Comparison of ENCODE assay signal across 1 cellular context in the genomic region with DNA sequence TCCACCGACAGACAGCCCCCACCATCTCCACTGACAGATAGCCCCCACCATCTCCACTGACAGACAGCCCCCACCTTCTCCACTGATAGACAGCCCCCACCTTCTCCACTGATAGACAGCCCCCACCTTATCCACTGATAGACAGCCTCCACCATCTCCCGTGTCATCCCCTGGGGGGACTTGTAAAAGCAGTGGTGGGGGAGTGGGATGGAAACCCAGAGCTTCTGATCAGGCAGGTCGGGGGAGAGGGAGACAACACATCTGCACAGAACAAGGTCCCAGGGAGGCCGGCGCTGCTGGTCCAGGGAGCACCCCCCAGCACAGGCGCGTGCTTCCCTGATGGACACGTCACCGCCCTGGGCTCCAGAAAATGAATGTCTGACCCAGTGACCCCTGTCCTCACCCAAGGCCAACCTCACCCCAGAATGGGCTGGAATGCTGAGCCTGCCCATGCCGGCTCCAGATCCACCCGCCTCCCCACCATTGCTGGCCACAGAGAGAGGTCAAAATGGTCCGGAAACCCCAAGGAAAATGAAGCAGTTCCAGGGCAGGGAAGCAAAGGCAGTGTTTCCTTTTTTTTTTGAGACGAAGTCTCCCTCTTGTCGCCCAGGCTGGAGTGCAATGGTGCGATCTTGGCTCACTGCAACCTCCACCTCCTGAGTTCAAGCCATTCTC.
TF ChIP-seq lines count a peak whose summit lies in the region.
"Not testable (repeated sequence)": the region's sequence is repeated elsewhere in the genome, so short reads cannot be mapped to it uniquely, and the experiment has no call there.

No MANE protein-coding gene starts in this region.

TF ChIP-seq in HepG2, 621 proteins besides CTCF, POLR2A, EP300 and RAD21 (continued from another document and continues in another):
- TF ChIP-seq, protein P1, sequence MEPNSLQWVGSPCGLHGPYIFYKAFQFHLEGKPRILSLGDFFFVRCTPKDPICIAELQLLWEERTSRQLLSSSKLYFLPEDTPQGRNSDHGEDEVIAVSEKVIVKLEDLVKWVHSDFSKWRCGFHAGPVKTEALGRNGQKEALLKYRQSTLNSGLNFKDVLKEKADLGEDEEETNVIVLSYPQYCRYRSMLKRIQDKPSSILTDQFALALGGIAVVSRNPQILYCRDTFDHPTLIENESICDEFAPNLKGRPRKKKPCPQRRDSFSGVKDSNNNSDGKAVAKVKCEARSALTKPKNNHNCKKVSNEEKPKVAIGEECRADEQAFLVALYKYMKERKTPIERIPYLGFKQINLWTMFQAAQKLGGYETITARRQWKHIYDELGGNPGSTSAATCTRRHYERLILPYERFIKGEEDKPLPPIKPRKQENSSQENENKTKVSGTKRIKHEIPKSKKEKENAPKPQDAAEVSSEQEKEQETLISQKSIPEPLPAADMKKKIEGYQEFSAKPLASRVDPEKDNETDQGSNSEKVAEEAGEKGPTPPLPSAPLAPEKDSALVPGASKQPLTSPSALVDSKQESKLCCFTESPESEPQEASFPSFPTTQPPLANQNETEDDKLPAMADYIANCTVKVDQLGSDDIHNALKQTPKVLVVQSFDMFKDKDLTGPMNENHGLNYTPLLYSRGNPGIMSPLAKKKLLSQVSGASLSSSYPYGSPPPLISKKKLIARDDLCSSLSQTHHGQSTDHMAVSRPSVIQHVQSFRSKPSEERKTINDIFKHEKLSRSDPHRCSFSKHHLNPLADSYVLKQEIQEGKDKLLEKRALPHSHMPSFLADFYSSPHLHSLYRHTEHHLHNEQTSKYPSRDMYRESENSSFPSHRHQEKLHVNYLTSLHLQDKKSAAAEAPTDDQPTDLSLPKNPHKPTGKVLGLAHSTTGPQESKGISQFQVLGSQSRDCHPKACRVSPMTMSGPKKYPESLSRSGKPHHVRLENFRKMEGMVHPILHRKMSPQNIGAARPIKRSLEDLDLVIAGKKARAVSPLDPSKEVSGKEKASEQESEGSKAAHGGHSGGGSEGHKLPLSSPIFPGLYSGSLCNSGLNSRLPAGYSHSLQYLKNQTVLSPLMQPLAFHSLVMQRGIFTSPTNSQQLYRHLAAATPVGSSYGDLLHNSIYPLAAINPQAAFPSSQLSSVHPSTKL (CRISPR knock-in tag; IDR thresholded peaks at IDR 0.05), result peak; percentile 8; the same call in 1 of the 2 replicates
- TF ChIP-seq, protein P2, sequence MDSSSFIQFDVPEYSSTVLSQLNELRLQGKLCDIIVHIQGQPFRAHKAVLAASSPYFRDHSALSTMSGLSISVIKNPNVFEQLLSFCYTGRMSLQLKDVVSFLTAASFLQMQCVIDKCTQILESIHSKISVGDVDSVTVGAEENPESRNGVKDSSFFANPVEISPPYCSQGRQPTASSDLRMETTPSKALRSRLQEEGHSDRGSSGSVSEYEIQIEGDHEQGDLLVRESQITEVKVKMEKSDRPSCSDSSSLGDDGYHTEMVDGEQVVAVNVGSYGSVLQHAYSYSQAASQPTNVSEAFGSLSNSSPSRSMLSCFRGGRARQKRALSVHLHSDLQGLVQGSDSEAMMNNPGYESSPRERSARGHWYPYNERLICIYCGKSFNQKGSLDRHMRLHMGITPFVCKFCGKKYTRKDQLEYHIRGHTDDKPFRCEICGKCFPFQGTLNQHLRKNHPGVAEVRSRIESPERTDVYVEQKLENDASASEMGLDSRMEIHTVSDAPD (CRISPR knock-in tag; IDR thresholded peaks at IDR 0.05), result 0 out of 2 replicates have a peak, but pooled peaks have one; percentile 43
- TF ChIP-seq SOX6, ATF7 (IDR thresholded peaks at IDR 0.05): not testable (repeated sequence)
- peak; percentile 58 for TF ChIP-seq SOX6 (CRISPR knock-in tag; IDR thresholded peaks at IDR 0.05)
- TF ChIP-seq, protein P3, sequence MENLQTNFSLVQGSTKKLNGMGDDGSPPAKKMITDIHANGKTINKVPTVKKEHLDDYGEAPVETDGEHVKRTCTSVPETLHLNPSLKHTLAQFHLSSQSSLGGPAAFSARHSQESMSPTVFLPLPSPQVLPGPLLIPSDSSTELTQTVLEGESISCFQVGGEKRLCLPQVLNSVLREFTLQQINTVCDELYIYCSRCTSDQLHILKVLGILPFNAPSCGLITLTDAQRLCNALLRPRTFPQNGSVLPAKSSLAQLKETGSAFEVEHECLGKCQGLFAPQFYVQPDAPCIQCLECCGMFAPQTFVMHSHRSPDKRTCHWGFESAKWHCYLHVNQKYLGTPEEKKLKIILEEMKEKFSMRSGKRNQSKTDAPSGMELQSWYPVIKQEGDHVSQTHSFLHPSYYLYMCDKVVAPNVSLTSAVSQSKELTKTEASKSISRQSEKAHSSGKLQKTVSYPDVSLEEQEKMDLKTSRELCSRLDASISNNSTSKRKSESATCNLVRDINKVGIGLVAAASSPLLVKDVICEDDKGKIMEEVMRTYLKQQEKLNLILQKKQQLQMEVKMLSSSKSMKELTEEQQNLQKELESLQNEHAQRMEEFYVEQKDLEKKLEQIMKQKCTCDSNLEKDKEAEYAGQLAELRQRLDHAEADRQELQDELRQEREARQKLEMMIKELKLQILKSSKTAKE (CRISPR knock-in tag; IDR thresholded peaks at IDR 0.05; ENCODE audit: borderline replicate concordance), result 0 out of 2 replicates have a peak, but pooled peaks have one; percentile 52
- 0 out of 2 replicates have a peak, but pooled peaks have one; percentile 3 for TF ChIP-seq ZNF563 (CRISPR knock-in tag; IDR thresholded peaks at IDR 0.05)
- TF ChIP-seq, protein P4, sequence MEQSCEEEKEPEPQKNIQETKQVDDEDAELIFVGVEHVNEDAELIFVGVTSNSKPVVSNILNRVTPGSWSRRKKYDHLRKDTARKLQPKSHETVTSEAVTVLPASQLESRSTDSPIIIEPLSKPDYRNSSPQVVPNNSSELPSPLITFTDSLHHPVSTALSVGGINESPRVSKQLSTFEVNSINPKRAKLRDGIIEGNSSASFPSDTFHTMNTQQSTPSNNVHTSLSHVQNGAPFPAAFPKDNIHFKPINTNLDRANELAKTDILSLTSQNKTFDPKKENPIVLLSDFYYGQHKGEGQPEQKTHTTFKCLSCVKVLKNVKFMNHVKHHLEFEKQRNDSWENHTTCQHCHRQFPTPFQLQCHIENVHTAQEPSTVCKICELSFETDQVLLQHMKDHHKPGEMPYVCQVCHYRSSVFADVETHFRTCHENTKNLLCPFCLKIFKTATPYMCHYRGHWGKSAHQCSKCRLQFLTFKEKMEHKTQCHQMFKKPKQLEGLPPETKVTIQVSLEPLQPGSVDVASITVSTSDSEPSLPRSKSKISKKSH (CRISPR knock-in tag; IDR thresholded peaks at IDR 0.05; ENCODE audit: borderline replicate concordance), result peak; percentile 70; the same call in 1 of the 2 replicates
- 0 out of 2 replicates have a peak, but pooled peaks have one; percentile 12 for TF ChIP-seq MED1 (CRISPR knock-in tag; IDR thresholded peaks at IDR 0.05)
- TF ChIP-seq ZNF598 (CRISPR knock-in tag; IDR thresholded peaks at IDR 0.05; ENCODE audit: borderline replicate concordance), result 0 out of 2 replicates have a peak, but pooled peaks have one; percentile 37
- 0 out of 2 replicates have a peak, but pooled peaks have one; percentile 19 for TF ChIP-seq ZNF547 (CRISPR knock-in tag; IDR thresholded peaks at IDR 0.05)
- peak; percentile 26; the same call in 1 of the 2 replicates for TF ChIP-seq HNF4A (CRISPR knock-in tag; IDR thresholded peaks at IDR 0.05)
- TF ChIP-seq ZNF782 (CRISPR knock-in tag; IDR thresholded peaks at IDR 0.05; ENCODE audit: borderline replicate concordance), result peak; percentile 75; the same call in 1 of the 2 replicates
- TF ChIP-seq ZNF263 (CRISPR knock-in tag; IDR thresholded peaks at IDR 0.05), result peak; percentile 91
- TF ChIP-seq ATF7 (CRISPR knock-in tag; IDR thresholded peaks at IDR 0.05), result 0 out of 2 replicates have a peak, but pooled peaks have one; percentile 9
- peak; percentile 34; the same call in 1 of the 2 replicates for TF ChIP-seq ZNF768 (CRISPR knock-in tag; IDR thresholded peaks at IDR 0.05)
- TF ChIP-seq, protein P5, sequence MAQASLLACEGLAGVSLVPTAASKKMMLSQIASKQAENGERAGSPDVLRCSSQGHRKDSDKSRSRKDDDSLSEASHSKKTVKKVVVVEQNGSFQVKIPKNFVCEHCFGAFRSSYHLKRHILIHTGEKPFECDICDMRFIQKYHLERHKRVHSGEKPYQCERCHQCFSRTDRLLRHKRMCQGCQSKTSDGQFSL (CRISPR knock-in tag; IDR thresholded peaks at IDR 0.05), result peak; percentile 61; the same call in 1 of the 2 replicates
- 0 out of 2 replicates have a peak, but pooled peaks have one; percentile 70 for TF ChIP-seq PAX8 (CRISPR knock-in tag; IDR thresholded peaks at IDR 0.05; ENCODE audit: borderline replicate concordance)
- TF ChIP-seq NCOA2 (CRISPR knock-in tag; IDR thresholded peaks at IDR 0.05), result peak; percentile 37; the same call in 1 of the 2 replicates
- TF ChIP-seq, protein P6, sequence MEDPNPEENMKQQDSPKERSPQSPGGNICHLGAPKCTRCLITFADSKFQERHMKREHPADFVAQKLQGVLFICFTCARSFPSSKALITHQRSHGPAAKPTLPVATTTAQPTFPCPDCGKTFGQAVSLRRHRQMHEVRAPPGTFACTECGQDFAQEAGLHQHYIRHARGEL (CRISPR knock-in tag; IDR thresholded peaks at IDR 0.05), result peak; percentile 88; the same call in 1 of the 2 replicates
- TF ChIP-seq, protein P7, sequence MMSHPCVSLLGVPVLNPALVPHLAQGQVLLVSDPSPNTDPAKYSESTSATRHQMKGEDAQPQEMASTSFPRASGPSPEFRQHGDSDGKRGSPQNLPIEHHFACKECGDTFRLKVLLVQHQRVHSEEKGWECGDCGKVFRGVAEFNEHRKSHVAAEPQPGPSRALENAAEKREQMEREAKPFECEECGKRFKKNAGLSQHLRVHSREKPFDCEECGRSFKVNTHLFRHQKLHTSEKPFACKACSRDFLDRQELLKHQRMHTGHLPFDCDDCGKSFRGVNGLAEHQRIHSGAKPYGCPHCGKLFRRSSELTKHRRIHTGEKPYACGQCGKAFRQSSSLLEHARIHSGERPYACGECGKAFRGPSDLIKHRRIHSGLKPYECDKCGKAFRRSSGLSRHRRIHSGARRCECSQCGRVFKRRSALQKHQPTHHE (CRISPR knock-in tag; IDR thresholded peaks at IDR 0.05; ENCODE audit: borderline replicate concordance), result peak; percentile 59; the same call in 1 of the 2 replicates
- TF ChIP-seq, protein P8, sequence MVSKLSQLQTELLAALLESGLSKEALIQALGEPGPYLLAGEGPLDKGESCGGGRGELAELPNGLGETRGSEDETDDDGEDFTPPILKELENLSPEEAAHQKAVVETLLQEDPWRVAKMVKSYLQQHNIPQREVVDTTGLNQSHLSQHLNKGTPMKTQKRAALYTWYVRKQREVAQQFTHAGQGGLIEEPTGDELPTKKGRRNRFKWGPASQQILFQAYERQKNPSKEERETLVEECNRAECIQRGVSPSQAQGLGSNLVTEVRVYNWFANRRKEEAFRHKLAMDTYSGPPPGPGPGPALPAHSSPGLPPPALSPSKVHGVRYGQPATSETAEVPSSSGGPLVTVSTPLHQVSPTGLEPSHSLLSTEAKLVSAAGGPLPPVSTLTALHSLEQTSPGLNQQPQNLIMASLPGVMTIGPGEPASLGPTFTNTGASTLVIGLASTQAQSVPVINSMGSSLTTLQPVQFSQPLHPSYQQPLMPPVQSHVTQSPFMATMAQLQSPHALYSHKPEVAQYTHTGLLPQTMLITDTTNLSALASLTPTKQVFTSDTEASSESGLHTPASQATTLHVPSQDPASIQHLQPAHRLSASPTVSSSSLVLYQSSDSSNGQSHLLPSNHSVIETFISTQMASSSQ (IDR thresholded peaks at IDR 0.05; ENCODE audit: low read depth), result not testable (repeated sequence)
- TF ChIP-seq, protein P8 (CRISPR knock-in tag; IDR thresholded peaks at IDR 0.05; ENCODE audit: borderline replicate concordance), result 0 out of 2 replicates have a peak, but pooled peaks have one; percentile 18
- 0 out of 2 replicates have a peak, but pooled peaks have one; percentile 51 for TF ChIP-seq ZNF333 (CRISPR knock-in tag; IDR thresholded peaks at IDR 0.05; ENCODE audit: borderline replicate concordance)
- TF ChIP-seq ZNF788 (CRISPR knock-in tag; IDR thresholded peaks at IDR 0.05; ENCODE audit: borderline replicate concordance), result peak; percentile 74; the same call in 1 of the 2 replicates
- TF ChIP-seq, protein P9, sequence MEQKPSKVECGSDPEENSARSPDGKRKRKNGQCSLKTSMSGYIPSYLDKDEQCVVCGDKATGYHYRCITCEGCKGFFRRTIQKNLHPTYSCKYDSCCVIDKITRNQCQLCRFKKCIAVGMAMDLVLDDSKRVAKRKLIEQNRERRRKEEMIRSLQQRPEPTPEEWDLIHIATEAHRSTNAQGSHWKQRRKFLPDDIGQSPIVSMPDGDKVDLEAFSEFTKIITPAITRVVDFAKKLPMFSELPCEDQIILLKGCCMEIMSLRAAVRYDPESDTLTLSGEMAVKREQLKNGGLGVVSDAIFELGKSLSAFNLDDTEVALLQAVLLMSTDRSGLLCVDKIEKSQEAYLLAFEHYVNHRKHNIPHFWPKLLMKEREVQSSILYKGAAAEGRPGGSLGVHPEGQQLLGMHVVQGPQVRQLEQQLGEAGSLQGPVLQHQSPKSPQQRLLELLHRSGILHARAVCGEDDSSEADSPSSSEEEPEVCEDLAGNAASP (CRISPR knock-in tag; IDR thresholded peaks at IDR 0.05; ENCODE audit: borderline replicate concordance), result peak; percentile 95; the same call in 1 of the 2 replicates
- peak; percentile 82; the same call in 1 of the 2 replicates for TF ChIP-seq HIVEP1 (CRISPR knock-in tag; IDR thresholded peaks at IDR 0.05)
- TF ChIP-seq ESRRA (CRISPR knock-in tag; IDR thresholded peaks at IDR 0.05; ENCODE audit: low read depth), result peak; percentile 56
- TF ChIP-seq ZBTB38 (CRISPR knock-in tag; IDR thresholded peaks at IDR 0.05), result peak; percentile 93
- peak in 1 of 2 experiments; percentile 93; a peak in 2 of 4 replicates for TF ChIP-seq NR2F1 (CRISPR knock-in tag; IDR thresholded peaks at IDR 0.05)
- TF ChIP-seq, protein P10, sequence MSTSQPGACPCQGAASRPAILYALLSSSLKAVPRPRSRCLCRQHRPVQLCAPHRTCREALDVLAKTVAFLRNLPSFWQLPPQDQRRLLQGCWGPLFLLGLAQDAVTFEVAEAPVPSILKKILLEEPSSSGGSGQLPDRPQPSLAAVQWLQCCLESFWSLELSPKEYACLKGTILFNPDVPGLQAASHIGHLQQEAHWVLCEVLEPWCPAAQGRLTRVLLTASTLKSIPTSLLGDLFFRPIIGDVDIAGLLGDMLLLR (CRISPR knock-in tag; IDR thresholded peaks at IDR 0.05), result peak; percentile 68; the same call in 1 of the 2 replicates
- peak; percentile 89 for TF ChIP-seq ZNF891 (CRISPR knock-in tag; IDR thresholded peaks at IDR 0.05)
